ENCODE assay signal across 21 cellular contexts in the genomic region with DNA sequence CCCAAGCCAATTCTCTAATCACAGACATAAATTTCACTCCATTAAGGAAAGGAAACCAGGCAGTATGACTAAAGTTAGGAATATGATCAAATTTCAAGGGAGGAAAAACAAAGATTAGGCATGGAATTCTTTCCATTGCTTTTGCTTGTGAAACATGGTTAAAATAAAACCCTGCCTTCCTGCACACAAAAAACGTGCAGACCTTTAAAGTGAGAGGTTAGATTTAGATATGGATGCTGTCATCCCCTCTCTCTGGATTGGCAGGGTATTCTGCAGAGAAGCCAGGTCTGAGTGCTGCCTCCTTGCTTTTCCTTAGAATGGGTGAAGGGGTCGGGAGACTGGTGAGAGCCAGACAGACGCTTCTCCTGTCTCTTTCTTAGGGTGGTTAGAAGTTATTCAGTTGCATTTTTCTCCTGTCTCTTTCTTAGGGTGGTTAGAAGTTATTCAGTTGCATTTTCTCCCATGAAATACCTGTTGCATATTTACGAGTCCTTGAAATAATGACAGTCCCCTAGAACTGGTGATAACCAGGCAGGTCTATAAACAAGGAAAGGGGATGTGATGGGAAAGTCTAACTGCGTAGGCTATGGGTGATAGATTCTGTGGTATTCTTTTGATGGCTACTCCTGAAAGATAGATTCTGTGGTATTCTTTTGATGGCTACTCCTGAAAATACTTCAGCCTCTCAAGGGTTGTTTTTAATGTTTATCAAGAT.
A peak's percentile ranks its signal among the peaks of the same experiment; 100 is the strongest.
DNase-seq lines count a peak whose midpoint lies in the region; ATAC-seq and TF ChIP-seq lines count a peak whose summit lies in the region.
"Had no signal": no experiment of that assay in that cellular context is flagged by ENCODE, and none has a peak within 500 bp of the region (broad histone marks: within the 10 kb centered on the region; RNA-seq: fewer than 3 reads in every experiment).

No MANE protein-coding gene starts in this region.

- H3K9me3 ChIP-seq in cardiac muscle cell (ENCODE audit: low read depth) (no peaks in the 10 kb centered on the region), liver (ENCODE audit: control insufficient read depth in 4 of 4, low read length in 3 of 4) (no peaks in the 10 kb centered on the region)
- H3K9me3 ChIP-seq: breast epithelium, left lung, transverse colon had no signal

- intact Hi-C loops in left ventricle myocardium superior (cut with micrococcal nuclease) = loop anchor here (10.0 kb wide), 1 partner anchor 105 kb away; no protein-coding TSS in a partner anchor

- no peak for ATAC-seq in left ventricle myocardium superior
- no peak for ATAC-seq in GM18517 (IDR thresholded peaks at IDR 0.05; ENCODE audit: unreplicated experiment)
- ATAC-seq: left lung, natural killer cell had no signal

- peak in 1 of 2 donors; percentile 5 for TF ChIP-seq RAD21 in liver (IDR thresholded peaks at IDR 0.05)

- CTCF ChIA-PET in HEK293T (lab: Yijun Ruan, JAX) = no interaction called here

- no peak overlapping the region for H3K9ac ChIP-seq in liver (ENCODE audit: low read depth in 1 of 2, low read length in 2 of 2)

- peaks cover 28% of the 10 kb centered on the region for H3K4me1 ChIP-seq in cardiac muscle cell (ENCODE audit: low read depth)
- H3K4me1 ChIP-seq in liver (ENCODE audit: control insufficient read depth in 4 of 4, insufficient read depth in 4 of 4, low read length in 3 of 4) = peaks cover under 1 to 15% (median 10%) of the 10 kb centered on the region in 4 donors

- WGBS in liver = 70% methylated on average over 5 of the region's 5 CpGs

- H3K4me3 ChIP-seq in cardiac muscle cell (no peak overlapping the region), coronary artery (peak overlapping the region; percentile 5), liver (ENCODE audit: low read depth in 1 of 3, low read length in 3 of 3) (no peak overlapping the region)
- H3K4me3 ChIP-seq: breast epithelium, left lung, transverse colon had no signal

- no peaks in the 10 kb centered on the region for H3K36me3 ChIP-seq in cardiac muscle cell
- H3K36me3 ChIP-seq in liver (ENCODE audit: control insufficient read depth in 4 of 4, insufficient read depth in 3 of 4, low read depth in 1 of 4, low read length in 3 of 4) = no peaks in the 10 kb centered on the region
- H3K36me3 ChIP-seq: breast epithelium, left lung, transverse colon had no signal

- POLR2A ChIA-PET in HEK293T (lab: Yijun Ruan, JAX) = no interaction called here

- H3K27me3 ChIP-seq in cardiac muscle cell (no peaks in the 10 kb centered on the region), liver (ENCODE audit: control insufficient read depth in 4 of 4, insufficient read depth in 4 of 4, low read length in 3 of 4) (no peaks in the 10 kb centered on the region)
- H3K27me3 ChIP-seq: breast epithelium, left lung, transverse colon had no signal

- peak overlapping the region; percentile 42 for H3K27ac ChIP-seq in cardiac muscle cell
- peak overlapping the region in 1 of 2 donors; percentile 46 for H3K27ac ChIP-seq in coronary artery
- H3K27ac ChIP-seq in liver (ENCODE audit: low read depth in 1 of 2, low read length in 2 of 2) = no peak overlapping the region
- H3K27ac ChIP-seq: 22Rv1, breast epithelium, left lung, transverse colon had no signal

- DNase-seq in cardiac muscle cell (ENCODE audit: low read depth in 1 of 2, low spot score in 1 of 2) (peak; percentile 29 to 80), left ventricle myocardium superior (no peak), coronary artery (ENCODE audit: low spot score) (no peak), activated gamma-delta T cell (lab: John Stamatoyannopoulos, UW) (no peak), HEK293T (ENCODE audit: extremely low spot score) (no peak), SHP77 treated with DMSO at 0.1 percent for 48 hours (lab: John Stamatoyannopoulos, UW) (no peak)
- DNase-seq: activated effector memory CD4-positive, alpha-beta T cell treated with anti-CD3 and anti-CD28 coated beads, Interleukin-2, amount 50 U/mL, for 16 hours; CD4-positive, CD25-positive, alpha-beta regulatory T cell; EL; hippocampal formation; left lung; natural killer cell; NCI-H2171; NK-92 treated with Interleukin-12 subunit alpha and Interleukin-12 subunit beta, amount 100 ng/mL, for 24 hours; SHP77; stimulated activated CD4-positive, alpha-beta T cell treated with anti-CD3 and anti-CD28 coated beads, Interleukin-2, amount 100 ng/mL, for 48 hours; transverse colon had no signal

- TF ChIP-seq CTCF in cardiac muscle cell (IDR thresholded peaks at IDR 0.05; ENCODE audit: low read depth, low read length) (no peak), coronary artery (IDR thresholded peaks at IDR 0.05) (no peak), liver (IDR thresholded peaks at IDR 0.05; ENCODE audit: low read depth, low read length, missing input control) (no peak)

TF ChIP-seq in liver, 16 proteins besides CTCF, POLR2A, EP300 and RAD21:
- TF ChIP-seq YY1 (IDR thresholded peaks at IDR 0.05) (no peak), NR2F2 (IDR thresholded peaks at IDR 0.05) (peak; percentile 16)
TF ChIP-seq in liver: peak in this region for 1.

TF ChIP-seq in HEK293T, 16 proteins besides CTCF, POLR2A, EP300 and RAD21:
- no peak for TF ChIP-seq BHLHE40 (IDR thresholded peaks at IDR 0.05; ENCODE audit: borderline replicate concordance)
- no peak for TF ChIP-seq FOXK2 (IDR thresholded peaks at IDR 0.05)
- no peak for TF ChIP-seq FOXM1 (IDR thresholded peaks at IDR 0.05; ENCODE audit: borderline replicate concordance)
- TF ChIP-seq, protein P1, sequence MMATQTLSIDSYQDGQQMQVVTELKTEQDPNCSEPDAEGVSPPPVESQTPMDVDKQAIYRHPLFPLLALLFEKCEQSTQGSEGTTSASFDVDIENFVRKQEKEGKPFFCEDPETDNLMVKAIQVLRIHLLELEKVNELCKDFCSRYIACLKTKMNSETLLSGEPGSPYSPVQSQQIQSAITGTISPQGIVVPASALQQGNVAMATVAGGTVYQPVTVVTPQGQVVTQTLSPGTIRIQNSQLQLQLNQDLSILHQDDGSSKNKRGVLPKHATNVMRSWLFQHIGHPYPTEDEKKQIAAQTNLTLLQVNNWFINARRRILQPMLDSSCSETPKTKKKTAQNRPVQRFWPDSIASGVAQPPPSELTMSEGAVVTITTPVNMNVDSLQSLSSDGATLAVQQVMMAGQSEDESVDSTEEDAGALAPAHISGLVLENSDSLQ (IDR thresholded peaks at IDR 0.05) = no peak
- TF ChIP-seq SUZ12 (IDR thresholded peaks at IDR 0.05) = no peak
- no peak for TF ChIP-seq FOXA1 (IDR thresholded peaks at IDR 0.05)
- TF ChIP-seq HDGF (IDR thresholded peaks at IDR 0.05; ENCODE audit: borderline replicate concordance) = no peak
- TF ChIP-seq L3MBTL2 (conservative IDR thresholded peaks at IDR 0.05) = no peak
- no peak for TF ChIP-seq ARNT (IDR thresholded peaks at IDR 0.05)
- no peak for TF ChIP-seq CTBP1 (IDR thresholded peaks at IDR 0.05; ENCODE audit: borderline replicate concordance)
- TF ChIP-seq SP1 (IDR thresholded peaks at IDR 0.05) = no peak
- no peak for TF ChIP-seq NFRKB (IDR thresholded peaks at IDR 0.05)
- TF ChIP-seq ZNF384 (IDR thresholded peaks at IDR 0.05) = no peak
- no peak for TF ChIP-seq TARDBP (IDR thresholded peaks at IDR 0.05)
- no peak for TF ChIP-seq ELF4 (IDR thresholded peaks at IDR 0.05)
- TF ChIP-seq LEF1 (IDR thresholded peaks at IDR 0.05; ENCODE audit: borderline replicate concordance) = no peak

Comparison
In these comparisons a context has a peak if more than half of its experiments do, and no peak if none do; other contexts are left out.
1. DNase-seq: peak in cardiac muscle cell (2 of 2); none in left ventricle myocardium superior (single experiment), coronary artery (single experiment), activated gamma-delta T cell (single experiment), HEK293T (single experiment) and SHP77 treated with DMSO at 0.1 percent for 48 hours (single experiment).